Comparison of ENCODE assay signal across 8 cellular contexts in the genomic region with DNA sequence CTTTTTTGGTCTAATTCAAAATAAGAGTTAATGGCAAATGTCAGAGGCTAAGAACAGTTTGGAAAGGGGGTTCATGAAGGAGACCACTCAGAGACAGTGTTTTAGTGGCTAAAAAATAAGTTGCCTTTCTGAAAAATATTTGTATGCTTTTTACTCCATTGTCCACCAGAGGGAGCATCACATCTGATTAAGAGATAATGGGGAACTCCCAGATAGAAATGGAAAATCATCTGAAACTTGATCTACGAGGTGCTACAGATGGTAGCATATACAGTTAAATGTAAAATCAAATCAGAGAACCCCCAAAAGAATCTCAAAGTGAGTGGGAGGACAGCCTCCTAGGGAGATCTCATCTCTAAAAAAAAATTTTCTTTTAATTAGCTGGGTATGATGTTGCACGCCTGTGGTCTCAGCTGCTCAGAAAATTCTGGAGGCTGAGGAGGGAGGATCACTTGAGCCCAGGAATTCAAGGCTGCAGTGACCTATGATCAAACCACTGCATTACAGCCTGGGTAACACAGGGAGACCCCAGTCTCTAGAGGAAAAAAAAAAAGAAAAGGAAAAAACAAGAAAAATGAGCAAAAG. TPM values are rescaled to one million over a fixed set of nuclear protein-coding genes. Genes with fewer than 3 reads are reported as not detected.
DNase-seq lines count a peak whose midpoint lies in the region; ATAC-seq and TF ChIP-seq lines count a peak whose summit lies in the region.

No MANE protein-coding gene starts in this region.

- peak; percentile 90 for TF ChIP-seq CTCF in KMS-11 (conservative IDR thresholded peaks at IDR 0.05; ENCODE audit: low read depth, low read length)
- TF ChIP-seq CTCF in PC-3 (conservative IDR thresholded peaks at IDR 0.05; ENCODE audit: low read depth, low read length) = peak; percentile 95
- TF ChIP-seq CTCF in colonic mucosa (IDR thresholded peaks at IDR 0.05) = peak; percentile 44
- TF ChIP-seq CTCF in mesothelial cell of epicardium (IDR thresholded peaks at IDR 0.05; ENCODE audit: unreplicated experiment) = peak; percentile 95

- peaks cover 3% of the 10 kb centered on the region for H3F3A ChIP-seq in PC-3 (ENCODE audit: low read length, unreplicated experiment)

- no peaks in the 10 kb centered on the region for H3K9me2 ChIP-seq in PC-3 (replicated peaks; ENCODE audit: low read length)

- peak; percentile 74 for ATAC-seq in GM19351 (IDR thresholded peaks at IDR 0.05; ENCODE audit: unreplicated experiment)
- peak; percentile 52 for ATAC-seq in PC-3

- peaks cover 2% of the 10 kb centered on the region for H3K4me1 Mint-ChIP-seq in mesothelial cell of epicardium

- H3K36me3 Mint-ChIP-seq in mesothelial cell of epicardium = no peaks in the 10 kb centered on the region

- POLR2A ChIA-PET in PC-3 (lab: Charles Lee; ENCODE audit: unreplicated experiment) = no interaction called here

- H3K4me2 ChIP-seq in KMS-11 (no peak overlapping the region), PC-3 (ENCODE audit: low read length) (no peak overlapping the region)

- H3K4me1 ChIP-seq in KMS-11 (ENCODE audit: low read depth, poor library complexity, severe bottlenecking) = peaks cover 4% of the 10 kb centered on the region
- peaks cover 12% of the 10 kb centered on the region for H3K4me1 ChIP-seq in PC-3 (ENCODE audit: insufficient read depth, low read length)
- no peaks in the 10 kb centered on the region for H3K4me1 ChIP-seq in colonic mucosa

- H3K27me3 ChIP-seq in KMS-11 (ENCODE audit: insufficient read depth, low read depth) (no peaks in the 10 kb centered on the region), PC-3 (ENCODE audit: low read length) (no peaks in the 10 kb centered on the region), colonic mucosa (no peaks in the 10 kb centered on the region)

- no peak overlapping the region for H3K4me3 Mint-ChIP-seq in mesothelial cell of epicardium

- no peaks in the 10 kb centered on the region for H3K36me3 ChIP-seq in KMS-11 (ENCODE audit: insufficient read depth)
- peaks cover 10% of the 10 kb centered on the region; the same call in 1 of the 2 replicates for H3K36me3 ChIP-seq in PC-3 (ENCODE audit: low read depth, low read length)
- no peaks in the 10 kb centered on the region for H3K36me3 ChIP-seq in colonic mucosa

- no peak overlapping the region for H2AFZ ChIP-seq in KMS-11 (ENCODE audit: low read depth)
- no peak overlapping the region for H2AFZ ChIP-seq in PC-3 (ENCODE audit: low read length)

- H3K79me2 ChIP-seq in KMS-11 (ENCODE audit: insufficient read depth, low read depth) = no peaks in the 10 kb centered on the region
- H3K79me2 ChIP-seq in PC-3 (ENCODE audit: low read length) = peaks cover 74% of the 10 kb centered on the region

- H3K9ac ChIP-seq in KMS-11 (no peak overlapping the region), PC-3 (ENCODE audit: low read length) (no peak overlapping the region), colonic mucosa (ENCODE audit: low read depth in 2 of 2, low read length in 2 of 2) (no peak overlapping the region)

- H3K27me3 Mint-ChIP-seq in mesothelial cell of epicardium (ENCODE audit: low read depth) = no peaks in the 10 kb centered on the region

- H4K20me1 ChIP-seq in KMS-11 (ENCODE audit: insufficient read depth) = no peaks in the 10 kb centered on the region
- H4K20me1 ChIP-seq in PC-3 (ENCODE audit: low read length) = peaks cover 2% of the 10 kb centered on the region; the same call in 1 of the 2 replicates

- H3K4me3 ChIP-seq in KMS-11 (IDR thresholded peaks at IDR 0.05; ENCODE audit: insufficient read depth, low read depth, low read length) = no peak overlapping the region
- no peak overlapping the region for H3K4me3 ChIP-seq in PC-3 (ENCODE audit: low read length)
- H3K4me3 ChIP-seq in colonic mucosa = no peak overlapping the region

- intact Hi-C loops in PC-3 (cut with micrococcal nuclease) (loop anchor here (1.0 kb wide), 3 partner anchors 32 to 257 kb away; no protein-coding TSS in a partner anchor), colonic mucosa (cut with DNase I) (loop anchor here (5.0 to 10.0 kb wide), 3 partner anchors 200 to 1343 kb away; a partner anchor contains a TSS)

- H3K9me3 Mint-ChIP-seq in mesothelial cell of epicardium = no peaks in the 10 kb centered on the region

- CTCF ChIA-PET in PC-3 (lab: Charles Lee) = interaction anchor here (0.6 to 1.0 kb wide), 2 partner anchors 29 to 35 kb away, joined by 4 to 5 read pairs; no protein-coding TSS in a partner anchor

- DNase-seq in DMS114 treated with DMSO at 0.1 percent for 48 hours (lab: John Stamatoyannopoulos, UW; ENCODE audit: unreplicated experiment) (peak; percentile 73), PC-3 (peak; percentile 92), colonic mucosa (no peak), mesothelial cell of epicardium (ENCODE audit: low spot score in 2 of 2, unreplicated experiment in 2 of 2) (no peak), GOT3 (lab: John Stamatoyannopoulos, UW) (no peak), mesenteric fat pad (ENCODE audit: low spot score) (no peak)

- H3K27ac ChIP-seq in KMS-11 (no peak overlapping the region), PC-3 (ENCODE audit: low read length) (no peak overlapping the region), colonic mucosa (no peak overlapping the region)

- H3K27ac Mint-ChIP-seq in mesothelial cell of epicardium = no peak overlapping the region

- BruUV-seq in PC-3 (replicated peaks; lab: Mats Ljungman, UMichigan) = no TSS peak

- H3K9me3 ChIP-seq in PC-3 (ENCODE audit: low read length) (no peaks in the 10 kb centered on the region), colonic mucosa (no peaks in the 10 kb centered on the region)

RNA-seq across cellular contexts. Expression of a gene that starts 9.7 kb away (rescaled TPM):
- total RNA-seq in PC-3 (2014; rRNA removed) (33.0 and 40.3 TPM in 2 replicates), colonic mucosa (10 to 100 TPM; 16.2 to 16.4 TPM), mesothelial cell of epicardium (33.1 to 37.3 TPM (median 34.9 TPM) in 3 replicates), mesenteric fat pad (12.4 TPM)

Comparison
In these comparisons a context has a peak if more than half of its experiments do, and no peak if none do; other contexts are left out.
1. DNase-seq: peak in DMS114 treated with DMSO at 0.1 percent for 48 hours (single experiment) and PC-3 (single experiment); none in colonic mucosa (single experiment), mesothelial cell of epicardium (0 of 2), GOT3 (single experiment) and mesenteric fat pad (single experiment).
2. CTCF ChIP-seq: peak in every context shown above with its lines; median percentile 95 in PC-3; 95 in mesothelial cell of epicardium; 90 in KMS-11; 44 in colonic mucosa.